Comparison of ENCODE assay signal across 19 cellular contexts in genomic region chr20:4904127-4904860, GRCh38.
DNase-seq lines count a peak whose midpoint lies in the region; ATAC-seq and TF ChIP-seq lines count a peak whose summit lies in the region.
"Had no signal": no experiment of that assay in that cellular context is flagged by ENCODE, and none has a peak within 500 bp of the region (broad histone marks: within the 10 kb centered on the region; RNA-seq: fewer than 3 reads in every experiment).

No MANE protein-coding gene starts in this region.

- no peak overlapping the region for H3K4me3 ChIP-seq in epithelial cell of esophagus (ENCODE audit: low read length)
- no peak overlapping the region for H3K4me3 ChIP-seq in trophoblast cell (ENCODE audit: low read depth, low read length)
- H3K4me3 ChIP-seq: A549, Peyer's patch, SJSA1 had no signal

- H3K23ac ChIP-seq in trophoblast cell (ENCODE audit: low read length), result no peak overlapping the region

- no peak overlapping the region for H3K14ac ChIP-seq in trophoblast cell (ENCODE audit: low read length)

- H3K4me1 ChIP-seq in trophoblast cell (ENCODE audit: control insufficient read depth in 1 of 2, insufficient read depth in 2 of 2, low read length in 2 of 2), result no peaks in the 10 kb centered on the region
- H3K4me1 ChIP-seq: Peyer's patch, SJSA1 had no signal

- no peak overlapping the region for H2BK5ac ChIP-seq in trophoblast cell (ENCODE audit: low read depth, low read length, poor library complexity)

- peaks cover 0 to 8% (median 4%) of the 10 kb centered on the region in 3 donors for H3K4me1 Mint-ChIP-seq in IgD-negative memory B cell
- peaks cover 11% of the 10 kb centered on the region for H3K4me1 Mint-ChIP-seq in T-helper 17 cell
- H3K4me1 Mint-ChIP-seq: B cell, CD14-positive monocyte had no signal

- H3K36me3 Mint-ChIP-seq in IgD-negative memory B cell, result peaks cover 16% of the 10 kb centered on the region
- H3K36me3 Mint-ChIP-seq in T-helper 17 cell (ENCODE audit: low read depth), result peaks cover 4% of the 10 kb centered on the region

- H3K79me1 ChIP-seq in trophoblast cell (ENCODE audit: low read length), result no peaks in the 10 kb centered on the region

- no peaks in the 10 kb centered on the region for H3K27me3 ChIP-seq in trophoblast cell (ENCODE audit: insufficient read depth, low read length)
- H3K27me3 ChIP-seq: Peyer's patch, SJSA1 had no signal

- no peak overlapping the region for H2AK5ac ChIP-seq in trophoblast cell (ENCODE audit: low read length)

- no peak for ATAC-seq in T-helper 17 cell
- no peak for ATAC-seq in HG02970 (IDR thresholded peaks at IDR 0.05; ENCODE audit: low FRiP score, unreplicated experiment)
- ATAC-seq in activated CD4-positive, CD25-positive, alpha-beta regulatory T cell treated with anti-CD3 and anti-CD28 coated beads, Interleukin-2, amount 50 U/mL, for 24 hours, result no peak
- no peak for ATAC-seq in HG03175 (IDR thresholded peaks at IDR 0.05; ENCODE audit: unreplicated experiment)
- ATAC-seq: A549 had no signal

- no peak overlapping the region for H3K27ac ChIP-seq in trophoblast cell (ENCODE audit: low read depth, low read length)
- H3K27ac ChIP-seq: A549, Peyer's patch, SJSA1 had no signal

- H3K18ac ChIP-seq in trophoblast cell (ENCODE audit: low read length), result no peak overlapping the region

- H2AFZ ChIP-seq in trophoblast cell (ENCODE audit: insufficient read depth, low read length, poor library complexity), result no peak overlapping the region

- peaks cover 5 to 8% of the 10 kb centered on the region in 2 experiments for H3K36me3 ChIP-seq in trophoblast cell (ENCODE audit: control insufficient read depth in 1 of 2, insufficient read depth in 2 of 2, low read length in 2 of 2)
- H3K36me3 ChIP-seq: Peyer's patch, SJSA1 had no signal

- H3K9ac ChIP-seq in trophoblast cell (ENCODE audit: low read length), result no peak overlapping the region

- no peaks in the 10 kb centered on the region for H3K27me3 Mint-ChIP-seq in IgD-negative memory B cell
- no peaks in the 10 kb centered on the region for H3K27me3 Mint-ChIP-seq in T-helper 17 cell
- H3K27me3 Mint-ChIP-seq: B cell had no signal

- no peak overlapping the region for H3K4me2 ChIP-seq in trophoblast cell (ENCODE audit: low read length)
- H3K4me2 ChIP-seq: A549 had no signal

- H3K9me3 Mint-ChIP-seq in IgD-negative memory B cell, result no peaks in the 10 kb centered on the region

- no peak overlapping the region for H4K12ac ChIP-seq in trophoblast cell (ENCODE audit: low read depth, low read length)

- H3K9me3 ChIP-seq in T-helper 17 cell (ENCODE audit: control insufficient read depth, low read length, poor library complexity, severe bottlenecking) (no peaks in the 10 kb centered on the region), trophoblast cell (ENCODE audit: insufficient read depth, low read depth, low read length) (peaks cover 2% of the 10 kb centered on the region)
- H3K9me3 ChIP-seq: A549, Peyer's patch, SJSA1 had no signal

- H4K91ac ChIP-seq in trophoblast cell (ENCODE audit: low read depth, low read length), result no peak overlapping the region

- H3K4me3 Mint-ChIP-seq in IgD-negative memory B cell (no peak overlapping the region), T-helper 17 cell (no peak overlapping the region)
- H3K4me3 Mint-ChIP-seq: B cell, CD14-positive monocyte had no signal

- H2BK120ac ChIP-seq in trophoblast cell (ENCODE audit: insufficient read depth, low read length, poor library complexity), result no peak overlapping the region

- DNase-seq in T-helper 17 cell, result no peak
- DNase-seq in epithelial cell of esophagus (ENCODE audit: low read depth), result peak; percentile 63
- DNase-seq in trophoblast cell, result peak; percentile 98
- DNase-seq in central memory CD4-positive, alpha-beta T cell, result no peak
- DNase-seq: NCI-H1105, NCI-H146, NCI-H2029 treated with DMSO at 0.1 percent for 48 hours, NCI-H226, NCI-H510A treated with DMSO at 0.1 percent for 48 hours, NCI-H748 treated with DMSO at 0.1 percent for 48 hours, Peyer's patch had no signal

- no peak overlapping the region for H4K8ac ChIP-seq in trophoblast cell (ENCODE audit: low read depth, low read length)

- no peaks in the 10 kb centered on the region for H3K79me2 ChIP-seq in trophoblast cell (ENCODE audit: control insufficient read depth, insufficient read depth, low read length, poor library complexity)

- no CpG with 5 or more reads among the region's 4 CpGs for WGBS in trophoblast cell (ENCODE audit: extremely low coverage, insufficient coverage, insufficient read length)

- H3K27ac Mint-ChIP-seq in IgD-negative memory B cell (peak overlapping the region in 2 of 3 donors; percentile 41 to 78), T-helper 17 cell (peak overlapping the region; percentile 54)
- H3K27ac Mint-ChIP-seq: B cell had no signal

- no peak overlapping the region for H3K4ac ChIP-seq in trophoblast cell (ENCODE audit: low read depth, low read length)

- TF ChIP-seq CTCF in epithelial cell of esophagus (IDR thresholded peaks at IDR 0.05; ENCODE audit: insufficient read depth, low read depth, low read length, missing control alignments), result peak; percentile 20

- H2BK12ac ChIP-seq in trophoblast cell (ENCODE audit: low read length), result no peak overlapping the region

Comparison
In these comparisons a context has a peak if more than half of its experiments do, and no peak if none do; other contexts are left out.
1. DNase-seq: peak in epithelial cell of esophagus (single experiment) and trophoblast cell (2 of 2); none in T-helper 17 cell (0 of 3) and central memory CD4-positive, alpha-beta T cell (single experiment).